8 cellular contexts compared by ENCODE assay signal in genomic region chr1:35929730-35930592, GRCh38. TPM values are rescaled to one million over a fixed set of nuclear protein-coding genes. Genes with fewer than 3 reads are reported as not detected.
A peak's percentile ranks its signal among the peaks of the same experiment; 100 is the strongest.
DNase-seq lines count a peak whose midpoint lies in the region; ATAC-seq and TF ChIP-seq lines count a peak whose summit lies in the region.

No MANE protein-coding gene starts in this region.

- H3K4me3 ChIP-seq in mammary epithelial cell (replicated peaks in 1 of 3; ENCODE audit: insufficient read depth in 1 of 3, low read depth in 2 of 3, low read length in 3 of 3): peak overlapping the region; percentile 73 to 92 (median 80)

- peak overlapping the region; percentile 96 to 99 (median 98) for H3K27ac Mint-ChIP-seq in immature natural killer cell

- no peaks in the 10 kb centered on the region for H3K36me3 Mint-ChIP-seq in immature natural killer cell

- no peaks in the 10 kb centered on the region for H3K27me3 ChIP-seq in mammary epithelial cell (ENCODE audit: insufficient read depth, low read length)

- TF ChIP-seq CTCF in mammary epithelial cell (conservative IDR thresholded peaks at IDR 0.05 in 1 of 2, IDR thresholded peaks at IDR 0.05 in 1 of 2; ENCODE audit: extremely low read depth in 1 of 2, insufficient read depth in 1 of 2, low read depth in 1 of 2, low read length in 2 of 2): no peak

- H3K9me3 Mint-ChIP-seq in immature natural killer cell: no peaks in the 10 kb centered on the region

- peak overlapping the region; percentile 87 for H3K27ac ChIP-seq in mammary epithelial cell (ENCODE audit: insufficient read depth, low read depth, low read length)

- no peaks in the 10 kb centered on the region for H4K20me1 ChIP-seq in mammary epithelial cell (ENCODE audit: insufficient read depth, low read length)

- H3K4me2 ChIP-seq in mammary epithelial cell (ENCODE audit: insufficient read depth, low read depth, low read length): peak overlapping the region; percentile 83

- CTCF ChIA-PET in mammary epithelial cell (lab: Charles Lee; ENCODE audit: low non-redundant PET): interaction anchor here (0.6 kb wide), 1 partner anchor 48 kb away, joined by 4 read pairs; no protein-coding TSS in a partner anchor

- peak overlapping the region; percentile 80 for H3K9ac ChIP-seq in mammary epithelial cell (ENCODE audit: insufficient read depth, low read length)

- peak overlapping the region; percentile 92 to 97 (median 94) for H3K4me3 Mint-ChIP-seq in immature natural killer cell

- H2AFZ ChIP-seq in mammary epithelial cell (ENCODE audit: low read depth, low read length): peak overlapping the region; percentile 95

- intact Hi-C loops in mammary epithelial cell (cut with micrococcal nuclease): loop anchor here (2.0 to 5.0 kb wide), 2 partner anchors 102 to 159 kb away; partner anchors contain the start of gene ADPRS

- DNase-seq in GF-D8 (lab: John Stamatoyannopoulos, UW): peak; percentile 32
- peak; percentile 79 to 83 for DNase-seq in Kasumi-1 (lab: John Stamatoyannopoulos, UW)
- peak; percentile 7 for DNase-seq in T-helper 22 cell (ENCODE audit: low read depth)
- DNase-seq in mammary epithelial cell: peak; percentile 56
- DNase-seq in immature natural killer cell: peak in 2 of 3 donors; percentile 44 to 49
- DNase-seq in stimulated activated CD4-positive, alpha-beta T cell treated with anti-CD3 and anti-CD28 coated beads, Interleukin-12 subunit alpha, Interleukin-12 subunit beta, amount 100 ng/mL, for 24 hours (ENCODE audit: low read depth in 2 of 2): peak; percentile 7 to 24

- BruUV-seq in mammary epithelial cell (replicated peaks; lab: Mats Ljungman, UMichigan): TSS peak; percentile 68

- WGBS in mammary epithelial cell (ENCODE audit: low coverage, missing lambda C conversion rate): 0% methylated on average over 11 of the region's 15 CpGs

- dilution Hi-C loops in mammary epithelial cell (cut with HindIII; ENCODE audit: low sequenced_read_pairs): no loop called here

- in situ Hi-C loops in mammary epithelial cell (cut with MboI; ENCODE audit: low sequenced_read_pairs in 2 of 2): no loop called here

- peaks cover 27 to 52% of the 10 kb centered on the region in 2 donors for H3K4me1 Mint-ChIP-seq in immature natural killer cell

- peaks cover 38% of the 10 kb centered on the region for H3K79me2 ChIP-seq in mammary epithelial cell (ENCODE audit: insufficient read depth, low read length)

- H3K27me3 Mint-ChIP-seq in immature natural killer cell (ENCODE audit: low read depth in 3 of 3): peaks cover 8 to 11% (median 9%) of the 10 kb centered on the region in 3 donors

- no peaks in the 10 kb centered on the region for H3K9me3 ChIP-seq in mammary epithelial cell (replicated peaks; ENCODE audit: insufficient read depth, low read length)

- ATAC-seq in HG02759 (IDR thresholded peaks at IDR 0.05; ENCODE audit: unreplicated experiment) (no peak), GM19023 (IDR thresholded peaks at IDR 0.05; ENCODE audit: unreplicated experiment) (no peak)

- peaks cover 15% of the 10 kb centered on the region for H3K4me1 ChIP-seq in mammary epithelial cell (ENCODE audit: insufficient read depth, low read length)

- H3K36me3 ChIP-seq in mammary epithelial cell (ENCODE audit: insufficient read depth, low read length): no peaks in the 10 kb centered on the region

RNA-seq across cellular contexts. Expression of gene AGO3, which starts 0.9 kb away (rescaled TPM):
- 10 to 100 TPM; 19.8 to 21.7 TPM for total RNA-seq in mammary epithelial cell
- polyA plus RNA-seq in mammary epithelial cell (12.4 TPM), immature natural killer cell (10 to 100 TPM in 1 of 3 donors, 1 to 10 TPM in 2; 6.9 to 12.8 (median 9.3) TPM)
- 11.8 TPM for polyA minus RNA-seq in mammary epithelial cell

RNA-seq across cellular contexts. Expression of gene AGO1, which starts 47.0 kb away (rescaled TPM):
- total RNA-seq in mammary epithelial cell: 10 to 100 TPM; 20.3 to 21.7 TPM
- polyA plus RNA-seq in mammary epithelial cell (12.5 TPM), immature natural killer cell (1 to 10 TPM; 6.3 to 9.9 (median 7.0) TPM)
- 49.9 TPM for polyA minus RNA-seq in mammary epithelial cell

Comparison
In these comparisons a context has a peak if more than half of its experiments do, and no peak if none do; other contexts are left out.
1. DNase-seq: peak in every context shown above with its lines; median percentile 81 in Kasumi-1; 56 in mammary epithelial cell; 46 in immature natural killer cell; 32 in GF-D8; 16 in stimulated activated CD4-positive, alpha-beta T cell treated with anti-CD3 and anti-CD28 coated beads, Interleukin-12 subunit alpha, Interleukin-12 subunit beta, amount 100 ng/mL, for 24 hours; 7 in T-helper 22 cell.